ENCODE assay signal across 8 cellular contexts in genomic region chr6:31197559-31198305, GRCh38. TPM values are rescaled to one million over a fixed set of nuclear protein-coding genes. Genes with fewer than 3 reads are reported as not detected.
A peak's percentile ranks its signal among the peaks of the same experiment; 100 is the strongest.
DNase-seq lines count a peak whose midpoint lies in the region; TF ChIP-seq lines count a peak whose summit lies in the region.

No MANE protein-coding gene starts in this region.

- H3K79me2 ChIP-seq in DOHH2 (ENCODE audit: control insufficient read depth, low read length) = peaks cover 52% of the 10 kb centered on the region

- no peaks in the 10 kb centered on the region for H3K27me3 ChIP-seq in DOHH2 (ENCODE audit: control insufficient read depth, low read length)
- no peaks in the 10 kb centered on the region for H3K27me3 ChIP-seq in stomach

- H3K4me1 Mint-ChIP-seq in neural crest cell = peaks cover 8% of the 10 kb centered on the region

- no peaks in the 10 kb centered on the region for H4K20me1 ChIP-seq in DOHH2 (ENCODE audit: control insufficient read depth, insufficient read depth, low read depth, low read length)

- TF ChIP-seq POLR2A in Raji (IDR thresholded peaks at IDR 0.05; ENCODE audit: insufficient read depth, low read depth, low read length) = peak; percentile 80
- TF ChIP-seq POLR2A in stomach (IDR thresholded peaks at IDR 0.05) = peak in 1 of 4 donors; percentile 12

- intact Hi-C loops in stomach (cut with DNase I; ENCODE audit: low total_unique reads) = loop anchor here (5.0 kb wide), 1 partner anchor 170 kb away; no protein-coding TSS in a partner anchor

- no peak for TF ChIP-seq EP300 in stomach (IDR thresholded peaks at IDR 0.05)

- no peaks in the 10 kb centered on the region for H3K9me3 ChIP-seq in DOHH2 (ENCODE audit: control insufficient read depth, insufficient read depth, low read length)
- H3K9me3 ChIP-seq in stomach = peaks cover 0 to 3% (median 0%) of the 10 kb centered on the region in 4 donors

- H3K36me3 Mint-ChIP-seq in neural crest cell (ENCODE audit: low read depth) = no peaks in the 10 kb centered on the region

- no peaks in the 10 kb centered on the region for H3K27me3 Mint-ChIP-seq in neural crest cell (ENCODE audit: low read depth)

- peak overlapping the region; percentile 95 for H3K4me3 Mint-ChIP-seq in neural crest cell

- H3K4me3 ChIP-seq in DOHH2 (ENCODE audit: low read length) (peak overlapping the region; percentile 79), fibroblast of villous mesenchyme (ENCODE audit: low read depth, low read length) (peak overlapping the region; percentile 84), stomach (peak overlapping the region; percentile 42 to 72 (median 63))

- WGBS in stomach, 5 donors = 0 to 1% (median 0%) methylated on average over 15 to 45 of the region's 45 CpGs

- DNase-seq in H4 (ENCODE audit: low spot score) = peak; percentile 83
- DNase-seq in LoVo (ENCODE audit: low spot score) = peak; percentile 87
- DNase-seq in activated effector memory CD4-positive, alpha-beta T cell treated with Interleukin-2 at 50 U/mL for 16 hours = peak; percentile 91
- DNase-seq in fibroblast of villous mesenchyme (ENCODE audit: low read depth) = peak; percentile 75
- DNase-seq in neural crest cell (ENCODE audit: low read depth, low spot score) = peak; percentile 42
- peak; percentile 90 for DNase-seq in stomach

- peaks cover 3% of the 10 kb centered on the region for H3K9me3 Mint-ChIP-seq in neural crest cell

- H3K4me2 ChIP-seq in DOHH2 (ENCODE audit: low read length) = peak overlapping the region; percentile 63

- TF ChIP-seq CTCF in DOHH2 (IDR thresholded peaks at IDR 0.05; ENCODE audit: low read depth, low read length, poor library complexity, severe bottlenecking) (no peak), fibroblast of villous mesenchyme (IDR thresholded peaks at IDR 0.05; ENCODE audit: insufficient read depth, low read depth, low read length) (no peak), neural crest cell (conservative IDR thresholded peaks at IDR 0.05) (no peak), stomach (IDR thresholded peaks at IDR 0.05) (no peak)

- H3K4me1 ChIP-seq in DOHH2 (ENCODE audit: control insufficient read depth, low read length) (peaks cover 50% of the 10 kb centered on the region), stomach (peaks cover 11 to 42% (median 36%) of the 10 kb centered on the region in 4 donors)

- H3K27ac ChIP-seq in DOHH2 (ENCODE audit: low read depth, low read length) (peak overlapping the region; percentile 92), stomach (peak overlapping the region; percentile 93 to 98 (median 95))

- peak overlapping the region; percentile 62 for H3K27ac Mint-ChIP-seq in neural crest cell (ENCODE audit: unreplicated experiment)

- no peaks in the 10 kb centered on the region for H3K9me2 ChIP-seq in DOHH2 (replicated peaks; ENCODE audit: control insufficient read depth, low read length)

- H3K36me3 ChIP-seq in DOHH2 (ENCODE audit: control insufficient read depth, low read length) (peaks cover 37% of the 10 kb centered on the region), stomach (peaks cover 0 to 11% (median 2%) of the 10 kb centered on the region in 4 donors)

- H3F3A ChIP-seq in DOHH2 (ENCODE audit: control insufficient read depth, insufficient read depth) = peaks cover 21% of the 10 kb centered on the region

RNA-seq across cellular contexts. Expression of gene POU5F1, which starts 27.2 kb away (rescaled TPM):
- not detected in 2 replicates for total RNA-seq in H4 (2014; rRNA removed; shearing (Covaris generic))
- total RNA-seq in fibroblast of villous mesenchyme = not detected in 2 replicates
- not detected in 2 replicates for total RNA-seq in neural crest cell
- total RNA-seq in stomach = 100 to 1,000 TPM in 2 of 5 donors, 10 to 100 TPM in 2, not detected in 1; 47.5 to 155 (median 113) TPM
- 10 to 100 TPM in 1 of 3 donors, 1 to 10 TPM in 2; 2.6 to 13.0 (median 6.5) TPM for polyA plus RNA-seq in stomach

RNA-seq across cellular contexts. Expression of gene TCF19, which starts 39.3 kb away (rescaled TPM):
- 14.7 and 18.8 TPM in 2 replicates for total RNA-seq in H4 (2014; rRNA removed; shearing (Covaris generic))
- total RNA-seq in fibroblast of villous mesenchyme (20.7 and 22.2 TPM in 2 replicates), neural crest cell (21.7 and 21.8 TPM in 2 replicates), stomach (10 to 100 TPM in 1 of 5 donors, 1 to 10 TPM in 4; 5.8 to 16.1 (median 7.1) TPM)
- 1 to 10 TPM; 5.0 to 7.7 (median 7.7) TPM for polyA plus RNA-seq in stomach

RNA-seq across cellular contexts. Expression of gene CCHCR1, which starts 40.1 kb away (rescaled TPM):
- 12.6 and 12.7 TPM in 2 replicates for total RNA-seq in H4 (2014; rRNA removed; shearing (Covaris generic))
- total RNA-seq in fibroblast of villous mesenchyme (14.7 and 16.4 TPM in 2 replicates), neural crest cell (46.7 and 48.6 TPM in 2 replicates), stomach (100 to 1,000 TPM in 1 of 5 donors, 10 to 100 TPM in 3, 1 to 10 TPM in 1; 9.7 to 201 (median 24.5) TPM)
- polyA plus RNA-seq in stomach = 10 to 100 TPM; 11.8 to 21.0 (median 12.3) TPM

RNA-seq across cellular contexts. Expression of gene PSORS1C2, which starts 58.9 kb away (rescaled TPM):
- not detected in 2 replicates for total RNA-seq in H4 (2014; rRNA removed; shearing (Covaris generic))
- total RNA-seq in fibroblast of villous mesenchyme = not detected in 2 replicates
- not detected in 2 replicates for total RNA-seq in neural crest cell
- total RNA-seq in stomach = under 1 TPM in 1 of 5 donors, not detected in 4; 0.73 TPM
- 1 to 10 TPM in 1 of 3 donors, not detected in 2; 1.6 TPM for polyA plus RNA-seq in stomach

Comparison
In these comparisons a context has a peak if more than half of its experiments do, and no peak if none do; other contexts are left out.
1. Peak in every context shown above with its lines: DNase-seq, H3K4me3 ChIP-seq and H3K27ac ChIP-seq.